ENCODE assay signal across 15 cellular contexts in the genomic region with DNA sequence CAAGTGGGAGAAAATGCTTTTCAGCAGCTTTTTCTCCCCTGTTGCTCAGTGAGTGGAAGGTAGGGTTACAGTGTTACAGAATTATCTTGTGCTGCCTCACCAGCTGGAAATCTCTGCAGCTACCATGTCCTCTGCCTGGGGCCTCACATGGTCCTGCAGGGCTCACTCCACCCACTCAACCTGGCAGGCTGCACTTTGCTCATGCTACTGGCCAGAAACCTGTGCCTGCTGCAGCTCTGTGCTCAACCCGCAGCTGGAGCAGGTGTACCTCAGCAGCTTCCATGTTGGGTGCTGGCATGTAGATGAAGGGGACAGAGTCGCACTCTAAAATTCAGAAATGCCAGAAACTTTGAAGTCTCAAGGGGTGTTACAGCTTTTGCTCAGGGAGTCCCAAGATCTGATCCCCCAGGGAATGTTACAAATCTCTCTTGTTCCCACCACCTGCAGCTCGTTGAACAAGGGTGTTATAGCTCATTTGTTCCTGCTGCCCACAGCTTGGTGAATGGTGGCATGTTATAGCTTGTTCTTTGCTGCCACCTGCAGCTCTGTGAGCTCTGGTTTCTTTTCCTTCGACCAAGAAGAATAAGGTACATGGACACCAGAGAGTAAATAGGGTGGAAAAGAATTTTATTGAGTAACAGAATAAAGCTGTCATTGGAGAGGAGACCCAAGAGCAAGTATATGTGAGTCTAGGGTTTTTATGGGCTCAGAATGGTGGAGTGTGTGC.
DNase-seq lines count a peak whose midpoint lies in the region; ATAC-seq and TF ChIP-seq lines count a peak whose summit lies in the region.
"Had no signal": no experiment of that assay in that cellular context is flagged by ENCODE, and none has a peak within 500 bp of the region (broad histone marks: within the 10 kb centered on the region; RNA-seq: fewer than 3 reads in every experiment).

No MANE protein-coding gene starts in this region.

- no peak overlapping the region for H3T11ph ChIP-seq in H9 (ENCODE audit: low read length)

- no peak overlapping the region for H2BK20ac ChIP-seq in H9 (ENCODE audit: low read depth, low read length, poor library complexity, severe bottlenecking)

- H3K56ac ChIP-seq in H9 (ENCODE audit: insufficient read length, low read depth, low read length), result no peak overlapping the region

- peak; percentile 55; the same call in 2 of the 3 replicates for TF ChIP-seq CTCF in H9 (conservative IDR thresholded peaks at IDR 0.05)
- peak; percentile 10 for TF ChIP-seq CTCF in epithelial cell of proximal tubule (conservative IDR thresholded peaks at IDR 0.05; ENCODE audit: low read depth, low read length)

- H3K23me2 ChIP-seq in H9 (ENCODE audit: insufficient read length, low read depth, low read length, poor library complexity, severe bottlenecking), result no peaks in the 10 kb centered on the region

- H2BK120ac ChIP-seq in H9 (ENCODE audit: low read depth, low read length, poor library complexity, severe bottlenecking), result no peak overlapping the region

- H4K20me1 ChIP-seq in H9 (ENCODE audit: control insufficient read depth, insufficient read depth, insufficient read length), result no peaks in the 10 kb centered on the region

- H3K27ac Mint-ChIP-seq in H9, result no peak overlapping the region
- H3K27ac Mint-ChIP-seq: mesothelial cell of epicardium had no signal

- no peak overlapping the region for H2BK5ac ChIP-seq in H9 (ENCODE audit: insufficient read length, low read length)

- no peaks in the 10 kb centered on the region for H3K4me1 ChIP-seq in H9 (ENCODE audit: insufficient read depth, low read length)
- H3K4me1 ChIP-seq: HAP-1, tibial artery had no signal

- no peak overlapping the region for H3K4me3 ChIP-seq in epithelial cell of proximal tubule (ENCODE audit: low read depth, low read length)
- H3K4me3 ChIP-seq: HAP-1, tibial artery had no signal

- H3K79me1 ChIP-seq in H9 (ENCODE audit: insufficient read depth, low read depth, low read length, poor library complexity, severe bottlenecking), result no peaks in the 10 kb centered on the region

- H3K9me3 Mint-ChIP-seq in H9, result peaks cover 4 to 12% of the 10 kb centered on the region in 2 experiments; a peak in 3 of 5 replicates
- H3K9me3 Mint-ChIP-seq: mesothelial cell of epicardium had no signal

- no peak overlapping the region for H3K4ac ChIP-seq in H9 (ENCODE audit: low read depth, low read length)

- H4K91ac ChIP-seq in H9 (ENCODE audit: insufficient read length, low read depth, low read length), result no peak overlapping the region

- no peak overlapping the region for H2BK15ac ChIP-seq in H9 (ENCODE audit: low read depth, low read length)

- no peaks in the 10 kb centered on the region for H3K79me2 ChIP-seq in H9 (ENCODE audit: insufficient read depth, low read length)

- ATAC-seq in HG02623 (IDR thresholded peaks at IDR 0.05; ENCODE audit: unreplicated experiment), result no peak
- ATAC-seq in HG03521 (IDR thresholded peaks at IDR 0.05; ENCODE audit: unreplicated experiment), result no peak

- H2AFZ ChIP-seq in H9 (ENCODE audit: low read length), result no peak overlapping the region

- H3K9ac ChIP-seq in H9 (ENCODE audit: extremely low read depth, insufficient read length, low read length), result no peak overlapping the region

- no peak overlapping the region for H3K18ac ChIP-seq in H9 (ENCODE audit: insufficient read length, low read depth, low read length)

- H3K23ac ChIP-seq in H9 (ENCODE audit: insufficient read length, low read depth, low read length), result no peak overlapping the region

- no peak overlapping the region for H3K4me3 Mint-ChIP-seq in H9
- H3K4me3 Mint-ChIP-seq: mesothelial cell of epicardium had no signal

- H3K36me3 Mint-ChIP-seq in H9 (ENCODE audit: insufficient read depth in 1 of 3, low read depth in 3 of 3), result peaks cover 0 to 4% (median 0%) of the 10 kb centered on the region in 3 experiments; a peak in 2 of 7 replicates
- H3K36me3 Mint-ChIP-seq: mesothelial cell of epicardium had no signal

- H2BK12ac ChIP-seq in H9 (ENCODE audit: insufficient read length, low read depth, low read length), result no peak overlapping the region

- H3K27me3 Mint-ChIP-seq in H9 (ENCODE audit: low read depth), result no peaks in the 10 kb centered on the region; the same call in none of the 2 replicates

- WGBS in H9 (ENCODE audit: extremely low coverage, insufficient read length, low lambda C conversion rate), result no CpG with 5 or more reads among the region's 4 CpGs

- H3K4me1 Mint-ChIP-seq in H9, result no peaks in the 10 kb centered on the region
- H3K4me1 Mint-ChIP-seq: mesothelial cell of epicardium had no signal

- no peaks in the 10 kb centered on the region for H3K9me3 ChIP-seq in H9 (ENCODE audit: control insufficient read depth, low read depth, low read length)
- H3K9me3 ChIP-seq: HAP-1, tibial artery had no signal

- no peak overlapping the region for H3K27ac ChIP-seq in H9 (ENCODE audit: insufficient read length, low read depth, low read length)
- H3K27ac ChIP-seq: tibial artery had no signal

- H3K27me3 ChIP-seq in H9 (ENCODE audit: insufficient read depth, low read length), result no peaks in the 10 kb centered on the region
- H3K27me3 ChIP-seq: tibial artery had no signal

- H3K14ac ChIP-seq in H9 (ENCODE audit: insufficient read depth, low read length), result no peak overlapping the region

- no peak overlapping the region for H3K4me2 ChIP-seq in H9 (ENCODE audit: insufficient read depth, insufficient read length, low read length)

- no peak overlapping the region for H4K8ac ChIP-seq in H9 (replicated peaks; ENCODE audit: insufficient read length, low read depth, low read length)

- H2AK5ac ChIP-seq in H9 (ENCODE audit: insufficient read length, low read length), result no peak overlapping the region

- DNase-seq in Ammon's horn (ENCODE audit: low spot score) (peak; percentile 8), H9 (peak; percentile 49), NCI-H510A treated with DMSO at 0.1 percent for 48 hours (lab: John Stamatoyannopoulos, UW) (peak; percentile 37), epithelial cell of proximal tubule (ENCODE audit: low read depth) (no peak), kidney tubule cell (ENCODE audit: low spot score) (no peak)
- no peak for DNase-seq in stimulated activated CD4-positive, alpha-beta T cell treated with anti-CD3 and anti-CD28 coated beads, Interleukin-2, amount 100 ng/mL, for 48 hours
- DNase-seq: activated CD8-positive, alpha-beta memory T cell treated with anti-CD3 and anti-CD28 coated beads, Interleukin-2, amount 50 U/mL, for 4 hours; amniotic stem cell; effector CD4-positive, alpha-beta T cell; T-helper 9 cell; tibial artery had no signal

- H4K5ac ChIP-seq in H9 (ENCODE audit: insufficient read length, low read depth, low read length), result no peak overlapping the region

Comparison
In these comparisons a context has a peak if more than half of its experiments do, and no peak if none do; other contexts are left out.
1. DNase-seq: peak in Ammon's horn (single experiment), H9 (single experiment) and NCI-H510A treated with DMSO at 0.1 percent for 48 hours (single experiment); none in epithelial cell of proximal tubule (single experiment), kidney tubule cell (single experiment) and stimulated activated CD4-positive, alpha-beta T cell treated with anti-CD3 and anti-CD28 coated beads, Interleukin-2, amount 100 ng/mL, for 48 hours (0 of 2).